In the genomic region with DNA sequence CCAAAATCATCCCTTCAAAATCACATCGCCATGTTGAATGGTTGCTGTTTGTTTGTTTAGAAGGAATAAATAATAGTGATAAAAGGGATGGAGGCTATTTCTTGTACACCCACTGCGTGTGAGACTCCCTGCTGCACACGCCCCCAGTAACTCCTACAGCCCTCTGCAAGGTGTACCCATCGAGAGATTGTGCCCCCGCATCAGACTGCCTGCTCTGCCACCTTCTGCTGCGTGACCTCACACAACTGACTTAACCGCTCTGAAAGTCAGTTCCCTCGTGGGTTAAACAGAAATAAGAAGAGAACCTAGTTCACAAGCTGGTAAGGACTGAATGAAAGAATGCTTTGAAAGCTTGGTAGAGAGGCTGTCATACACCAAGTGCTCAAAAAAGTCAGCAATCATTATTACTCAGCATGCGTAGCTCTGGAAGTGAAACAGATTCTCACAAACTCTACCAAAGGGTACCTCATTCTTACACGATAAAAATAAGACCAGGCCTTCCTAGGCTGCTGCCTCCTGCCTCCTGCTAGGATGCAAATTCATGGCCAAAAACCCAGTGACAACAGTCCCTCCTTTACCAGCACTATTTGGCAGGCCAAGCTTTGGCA, we compare ENCODE assay signal across 8 cellular contexts.
A peak's percentile ranks its signal among the peaks of the same experiment; 100 is the strongest.
DNase-seq lines count a peak whose midpoint lies in the region; ATAC-seq and TF ChIP-seq lines count a peak whose summit lies in the region.

No MANE protein-coding gene starts in this region.

- DNase-seq in NCI-H1694 (lab: John Stamatoyannopoulos, UW), result no peak
- DNase-seq in 8988T, result no peak
- no peak for DNase-seq in NCI-H510A (lab: John Stamatoyannopoulos, UW)
- DNase-seq in H9, result no peak

- no peak overlapping the region for H3K4ac ChIP-seq in H9 (ENCODE audit: low read depth, low read length)

- H4K8ac ChIP-seq in H9 (replicated peaks; ENCODE audit: insufficient read length, low read depth, low read length), result no peak overlapping the region

- ATAC-seq in GM19372 (IDR thresholded peaks at IDR 0.05; ENCODE audit: low read depth, unreplicated experiment) (peak; percentile 48), HG03045 (IDR thresholded peaks at IDR 0.05; ENCODE audit: unreplicated experiment) (peak; percentile 70)

- H2BK15ac ChIP-seq in H9 (ENCODE audit: low read depth, low read length), result no peak overlapping the region

- no peaks in the 10 kb centered on the region for H3K27me3 ChIP-seq in skeletal muscle satellite cell (ENCODE audit: control insufficient read depth, insufficient read depth, low read length)
- no peaks in the 10 kb centered on the region for H3K27me3 ChIP-seq in H9 (ENCODE audit: insufficient read depth, low read length)

- no peak overlapping the region for H3K27ac ChIP-seq in H9 (ENCODE audit: insufficient read length, low read depth, low read length)

- H3K4me1 Mint-ChIP-seq in brain (peaks cover 44% of the 10 kb centered on the region), H9 (peaks cover 39% of the 10 kb centered on the region in 2 experiments)

- H3K36me3 ChIP-seq in skeletal muscle satellite cell (ENCODE audit: insufficient read depth, low read length), result no peaks in the 10 kb centered on the region

- H3K9me3 Mint-ChIP-seq in brain, result peaks cover 0 to under 1% (median 0%) of the 10 kb centered on the region in 5 experiments
- H3K9me3 Mint-ChIP-seq in H9, result no peaks in the 10 kb centered on the region; a peak in 1 of 5 replicates

- no peak overlapping the region for H2AFZ ChIP-seq in H9 (ENCODE audit: low read length)

- H3K4me3 ChIP-seq in skeletal muscle satellite cell (ENCODE audit: low read length), result peak overlapping the region; percentile 11

- H3K36me3 Mint-ChIP-seq in brain (no peaks in the 10 kb centered on the region), H9 (ENCODE audit: insufficient read depth in 1 of 3, low read depth in 3 of 3) (no peaks in the 10 kb centered on the region)

- H3K79me1 ChIP-seq in H9 (ENCODE audit: insufficient read depth, low read depth, low read length, poor library complexity, severe bottlenecking), result no peaks in the 10 kb centered on the region

- no peak overlapping the region for H2BK120ac ChIP-seq in H9 (ENCODE audit: low read depth, low read length, poor library complexity, severe bottlenecking)

- H3K27ac Mint-ChIP-seq in brain, result peak overlapping the region; percentile 75 to 91 (median 86)
- peak overlapping the region in 1 of 3 experiments; percentile 90; a peak in 1 of 7 replicates for H3K27ac Mint-ChIP-seq in H9

- H2BK12ac ChIP-seq in H9 (ENCODE audit: insufficient read length, low read depth, low read length), result no peak overlapping the region

- no peak overlapping the region for H3K14ac ChIP-seq in H9 (ENCODE audit: insufficient read depth, low read length)

- no peak overlapping the region for H2BK5ac ChIP-seq in H9 (ENCODE audit: insufficient read length, low read length)

- H3K56ac ChIP-seq in H9 (ENCODE audit: insufficient read length, low read depth, low read length), result no peak overlapping the region

- H3K23ac ChIP-seq in H9 (ENCODE audit: insufficient read length, low read depth, low read length), result no peak overlapping the region

- no peak overlapping the region for H2AK5ac ChIP-seq in H9 (ENCODE audit: insufficient read length, low read length)

- no peaks in the 10 kb centered on the region for H3K79me2 ChIP-seq in H9 (ENCODE audit: insufficient read depth, low read length)

- no peak overlapping the region for H4K5ac ChIP-seq in H9 (ENCODE audit: insufficient read length, low read depth, low read length)

- peaks cover 2% of the 10 kb centered on the region for H3K27me3 Mint-ChIP-seq in brain
- no peaks in the 10 kb centered on the region; the same call in 1 of the 2 replicates for H3K27me3 Mint-ChIP-seq in H9 (ENCODE audit: low read depth)

- no peak overlapping the region for H3T11ph ChIP-seq in H9 (ENCODE audit: low read length)

- H3K4me3 Mint-ChIP-seq in brain (peak overlapping the region in 1 of 5 experiments; percentile 37), H9 (no peak overlapping the region)

- H3K4me2 ChIP-seq in skeletal muscle satellite cell (ENCODE audit: low read length), result peak overlapping the region; percentile 46
- H3K4me2 ChIP-seq in H9 (ENCODE audit: insufficient read depth, insufficient read length, low read length), result no peak overlapping the region

- no peak for TF ChIP-seq CTCF in brain (conservative IDR thresholded peaks at IDR 0.05)
- TF ChIP-seq CTCF in H9 (conservative IDR thresholded peaks at IDR 0.05), result no peak

- no peaks in the 10 kb centered on the region for H3K9me3 ChIP-seq in skeletal muscle satellite cell (replicated peaks; ENCODE audit: low read length)
- no peaks in the 10 kb centered on the region for H3K9me3 ChIP-seq in H9 (ENCODE audit: control insufficient read depth, low read depth, low read length)

- no peaks in the 10 kb centered on the region for H4K20me1 ChIP-seq in H9 (ENCODE audit: control insufficient read depth, insufficient read depth, insufficient read length)

- H4K91ac ChIP-seq in H9 (ENCODE audit: insufficient read length, low read depth, low read length), result no peak overlapping the region

- no peak overlapping the region for H3K18ac ChIP-seq in H9 (ENCODE audit: insufficient read length, low read depth, low read length)

- peak overlapping the region; percentile 40 for H3K9ac ChIP-seq in skeletal muscle satellite cell (ENCODE audit: low read depth, low read length)
- no peak overlapping the region for H3K9ac ChIP-seq in H9 (ENCODE audit: extremely low read depth, insufficient read length, low read length)

- WGBS in H9 (ENCODE audit: extremely low coverage, insufficient read length, low lambda C conversion rate), result no CpG with 5 or more reads among the region's 10 CpGs

- H3K23me2 ChIP-seq in H9 (ENCODE audit: insufficient read length, low read depth, low read length, poor library complexity, severe bottlenecking), result no peaks in the 10 kb centered on the region

- H2BK20ac ChIP-seq in H9 (ENCODE audit: low read depth, low read length, poor library complexity, severe bottlenecking), result no peak overlapping the region

- H3K4me1 ChIP-seq in skeletal muscle satellite cell (ENCODE audit: control insufficient read depth, insufficient read depth, low read length), result peaks cover 19% of the 10 kb centered on the region
- peaks cover 7% of the 10 kb centered on the region; the same call in 1 of the 2 replicates for H3K4me1 ChIP-seq in H9 (ENCODE audit: insufficient read depth, low read length)
